Comparison of ENCODE assay signal across 8 cellular contexts in genomic region chr3:17743660-17743995, GRCh38. TPM values are rescaled to one million over a fixed set of nuclear protein-coding genes. Genes with fewer than 3 reads are reported as not detected.
DNase-seq lines count a peak whose midpoint lies in the region; ATAC-seq and TF ChIP-seq lines count a peak whose summit lies in the region.

No MANE protein-coding gene starts in this region.

- peaks cover 0 to 36% (median 24%) of the 10 kb centered on the region in 4 donors for H3K4me1 ChIP-seq in tibial nerve

- peaks cover 32% of the 10 kb centered on the region for H3K4me1 Mint-ChIP-seq in activated naive CD4-positive, alpha-beta T cell treated with anti-CD3 and anti-CD28 coated beads, Interleukin-2, amount 50 U/mL, for 24 hours
- peaks cover 37% of the 10 kb centered on the region for H3K4me1 Mint-ChIP-seq in activated naive CD8-positive, alpha-beta T cell treated with anti-CD3 and anti-CD28 coated beads for 36 hours
- H3K4me1 Mint-ChIP-seq in memory B cell = peaks cover 34% of the 10 kb centered on the region

- TF ChIP-seq POLR2A in tibial nerve (IDR thresholded peaks at IDR 0.05) = no peak

- no peak overlapping the region for H3K4me3 ChIP-seq in tibial nerve

- H3K27me3 ChIP-seq in tibial nerve = no peaks in the 10 kb centered on the region

- WGBS in tibial nerve, 2 donors = 26 to 35% methylated on average over 1 of the region's 1 CpG

- H3K27ac Mint-ChIP-seq in activated naive CD4-positive, alpha-beta T cell treated with anti-CD3 and anti-CD28 coated beads, Interleukin-2, amount 50 U/mL, for 24 hours = peak overlapping the region; percentile 88
- H3K27ac Mint-ChIP-seq in activated naive CD8-positive, alpha-beta T cell treated with anti-CD3 and anti-CD28 coated beads for 36 hours = peak overlapping the region; percentile 98
- no peak overlapping the region for H3K27ac Mint-ChIP-seq in memory B cell

- H3K27me3 Mint-ChIP-seq in activated naive CD4-positive, alpha-beta T cell treated with anti-CD3 and anti-CD28 coated beads, Interleukin-2, amount 50 U/mL, for 24 hours = no peaks in the 10 kb centered on the region
- H3K27me3 Mint-ChIP-seq in activated naive CD8-positive, alpha-beta T cell treated with anti-CD3 and anti-CD28 coated beads for 36 hours = no peaks in the 10 kb centered on the region
- no peaks in the 10 kb centered on the region for H3K27me3 Mint-ChIP-seq in memory B cell

- H3K4me3 Mint-ChIP-seq in activated naive CD4-positive, alpha-beta T cell treated with anti-CD3 and anti-CD28 coated beads, Interleukin-2, amount 50 U/mL, for 24 hours = peak overlapping the region; percentile 90
- peak overlapping the region; percentile 95 for H3K4me3 Mint-ChIP-seq in activated naive CD8-positive, alpha-beta T cell treated with anti-CD3 and anti-CD28 coated beads for 36 hours
- H3K4me3 Mint-ChIP-seq in memory B cell = peak overlapping the region; percentile 97

- H3K9me3 ChIP-seq in tibial nerve = no peaks in the 10 kb centered on the region

- no peak for TF ChIP-seq CTCF in tibial nerve (IDR thresholded peaks at IDR 0.05)

- no peaks in the 10 kb centered on the region for H3K36me3 ChIP-seq in tibial nerve

- no peak for TF ChIP-seq EP300 in tibial nerve (IDR thresholded peaks at IDR 0.05)

- no peaks in the 10 kb centered on the region for H3K9me3 Mint-ChIP-seq in activated naive CD4-positive, alpha-beta T cell treated with anti-CD3 and anti-CD28 coated beads, Interleukin-2, amount 50 U/mL, for 24 hours
- H3K9me3 Mint-ChIP-seq in activated naive CD8-positive, alpha-beta T cell treated with anti-CD3 and anti-CD28 coated beads for 36 hours = no peaks in the 10 kb centered on the region
- H3K9me3 Mint-ChIP-seq in memory B cell = no peaks in the 10 kb centered on the region

- H3K27ac ChIP-seq in tibial nerve = peak overlapping the region in 3 of 4 donors; percentile 96 to 99 (median 99)

- DNase-seq in activated naive CD4-positive, alpha-beta T cell treated with Interleukin-2 at 50 U/mL for 16 hours = no peak
- no peak for DNase-seq in activated naive CD8-positive, alpha-beta T cell treated with anti-CD3 and anti-CD28 coated beads for 36 hours
- no peak for DNase-seq in memory B cell (ENCODE audit: low spot score in 2 of 2)
- no peak for DNase-seq in tibial nerve (ENCODE audit: low spot score in 2 of 2)
- DNase-seq in HK-2 (ENCODE audit: unreplicated experiment) = no peak
- no peak for DNase-seq in AML-193 (lab: John Stamatoyannopoulos, UW)

- ATAC-seq in memory B cell (ENCODE audit: low read depth) (no peak), HG02798 (IDR thresholded peaks at IDR 0.05; ENCODE audit: poor library complexity, unreplicated experiment) (no peak)

- peaks cover 1% of the 10 kb centered on the region for H3K36me3 Mint-ChIP-seq in activated naive CD4-positive, alpha-beta T cell treated with anti-CD3 and anti-CD28 coated beads, Interleukin-2, amount 50 U/mL, for 24 hours
- peaks cover 4% of the 10 kb centered on the region for H3K36me3 Mint-ChIP-seq in activated naive CD8-positive, alpha-beta T cell treated with anti-CD3 and anti-CD28 coated beads for 36 hours
- H3K36me3 Mint-ChIP-seq in memory B cell = no peaks in the 10 kb centered on the region

RNA-seq across cellular contexts. Expression of gene TBC1D5, which starts 1.2 kb away (rescaled TPM):
- total RNA-seq in activated naive CD8-positive, alpha-beta T cell treated with anti-CD3 and anti-CD28 coated beads for 36 hours = 10 to 100 TPM; 43.7 to 48.5 TPM
- 100 to 1,000 TPM in 1 of 4 donors, 10 to 100 TPM in 3; 55.2 to 128 (median 79.4) TPM for total RNA-seq in tibial nerve
